ENCODE assay signal across 8 cellular contexts in the genomic region with DNA sequence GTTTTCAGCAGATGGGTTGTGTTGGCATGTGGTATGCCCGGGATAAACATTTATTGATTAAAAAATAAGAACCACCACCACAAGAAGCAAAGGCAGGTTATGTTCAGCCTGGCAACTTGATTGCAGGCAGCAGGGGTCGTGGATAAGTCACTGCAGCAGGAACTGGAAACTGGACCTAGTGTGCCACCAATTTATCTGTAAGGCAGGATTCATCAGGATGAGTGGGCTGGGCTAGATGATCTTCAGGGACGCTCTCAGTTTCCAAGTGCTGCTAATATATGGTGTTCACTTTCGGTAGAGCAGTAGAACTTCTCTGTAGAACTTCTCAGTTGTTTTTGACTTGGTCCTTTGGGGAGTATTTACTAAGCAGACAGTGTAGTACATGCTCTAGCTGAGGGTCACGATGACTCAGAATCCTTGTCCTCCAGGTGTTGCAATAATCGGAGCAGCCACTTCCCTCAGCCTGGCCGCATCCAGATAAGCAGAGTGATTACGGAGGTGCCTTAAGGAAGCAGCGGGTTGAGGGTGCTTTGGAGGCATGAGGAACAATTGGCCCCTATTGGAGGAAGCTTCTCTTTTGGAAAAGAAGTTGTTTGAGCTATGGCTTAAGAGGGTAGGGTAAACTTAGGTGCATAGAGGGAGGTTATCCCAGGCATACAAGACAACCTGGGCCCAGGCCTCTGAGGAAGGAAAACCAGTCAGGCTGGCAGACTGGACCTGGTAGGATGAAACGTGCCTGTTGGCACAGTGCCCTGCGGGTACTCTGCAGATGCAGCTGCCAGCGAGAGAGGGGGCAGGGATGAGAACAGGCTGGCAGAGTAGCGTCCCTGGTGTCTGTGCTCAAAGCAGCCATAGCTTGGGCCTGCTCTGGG.
DNase-seq lines count a peak whose midpoint lies in the region; ATAC-seq and TF ChIP-seq lines count a peak whose summit lies in the region.

No MANE protein-coding gene starts in this region.

- no peak overlapping the region for H3K4me3 Mint-ChIP-seq in CD8-positive, alpha-beta T cell
- H3K4me3 Mint-ChIP-seq in activated naive CD8-positive, alpha-beta T cell treated with anti-CD3 and anti-CD28 coated beads for 36 hours, result no peak overlapping the region

- BruUV-seq in PC-9 (replicated peaks; lab: Mats Ljungman, UMichigan), result TSS peak; percentile 85

- no peaks in the 10 kb centered on the region for H3K27me3 Mint-ChIP-seq in CD8-positive, alpha-beta T cell (ENCODE audit: low read depth)
- no peaks in the 10 kb centered on the region for H3K27me3 Mint-ChIP-seq in activated naive CD8-positive, alpha-beta T cell treated with anti-CD3 and anti-CD28 coated beads for 36 hours

- TF ChIP-seq POLR2A in esophagus squamous epithelium (IDR thresholded peaks at IDR 0.05), result no peak

- no peak for TF ChIP-seq CTCF in AG10803 (conservative IDR thresholded peaks at IDR 0.05; ENCODE audit: low read length)
- TF ChIP-seq CTCF in PC-9 (conservative IDR thresholded peaks at IDR 0.05), result no peak
- TF ChIP-seq CTCF in esophagus squamous epithelium (IDR thresholded peaks at IDR 0.05), result no peak
- no peak for TF ChIP-seq CTCF in psoas muscle (IDR thresholded peaks at IDR 0.05)
- TF ChIP-seq CTCF in CD8-positive, alpha-beta T cell (IDR thresholded peaks at IDR 0.05), result no peak

- H3K36me3 ChIP-seq in PC-9 (ENCODE audit: low read depth), result peaks cover 13% of the 10 kb centered on the region
- peaks cover 0 to 29% (median 0%) of the 10 kb centered on the region in 3 donors for H3K36me3 ChIP-seq in esophagus squamous epithelium
- H3K36me3 ChIP-seq in psoas muscle (ENCODE audit: insufficient read depth in 1 of 2, low read depth in 1 of 2), result peaks cover 2 to 13% of the 10 kb centered on the region in 2 donors
- H3K36me3 ChIP-seq in CD8-positive, alpha-beta T cell (ENCODE audit: insufficient read depth, low read length), result peaks cover 4% of the 10 kb centered on the region

- no peaks in the 10 kb centered on the region for H3K9me3 Mint-ChIP-seq in CD8-positive, alpha-beta T cell
- no peaks in the 10 kb centered on the region for H3K9me3 Mint-ChIP-seq in activated naive CD8-positive, alpha-beta T cell treated with anti-CD3 and anti-CD28 coated beads for 36 hours

- no peak overlapping the region for H3K27ac Mint-ChIP-seq in CD8-positive, alpha-beta T cell
- H3K27ac Mint-ChIP-seq in activated naive CD8-positive, alpha-beta T cell treated with anti-CD3 and anti-CD28 coated beads for 36 hours, result no peak overlapping the region

- 53 to 54% methylated on average over 12 to 13 of the region's 13 CpGs for WGBS in esophagus squamous epithelium, 2 donors
- WGBS in psoas muscle, 3 donors, result 55 to 63% (median 62%) methylated on average over 13 of the region's 13 CpGs

- H3K4me1 ChIP-seq in PC-9 (replicated peaks; ENCODE audit: insufficient read depth), result peaks cover 100% of the 10 kb centered on the region
- H3K4me1 ChIP-seq in esophagus squamous epithelium, result peaks cover 22 to 74% (median 44%) of the 10 kb centered on the region in 3 donors
- H3K4me1 ChIP-seq in psoas muscle, result peaks cover 37% of the 10 kb centered on the region
- H3K4me1 ChIP-seq in CD8-positive, alpha-beta T cell (ENCODE audit: insufficient read depth, low read length), result no peaks in the 10 kb centered on the region

- in situ Hi-C loops in KBM-7 (cut with MboI; ENCODE audit: low pct_unique_long_range_greater_than_20kb, low sequenced_read_pairs), result no loop called here

- H3K4me3 ChIP-seq in AG10803 (ENCODE audit: low read length), result no peak overlapping the region
- peak overlapping the region; percentile 33; the same call in 1 of the 2 replicates for H3K4me3 ChIP-seq in PC-9
- H3K4me3 ChIP-seq in esophagus squamous epithelium, result no peak overlapping the region
- no peak overlapping the region for H3K4me3 ChIP-seq in psoas muscle
- H3K4me3 ChIP-seq in CD8-positive, alpha-beta T cell (ENCODE audit: low read depth, low read length), result no peak overlapping the region

- H3F3A ChIP-seq in PC-9 (ENCODE audit: insufficient read depth, low read depth), result peaks cover 77% of the 10 kb centered on the region

- H3K9me2 ChIP-seq in PC-9 (ENCODE audit: insufficient read depth), result no peaks in the 10 kb centered on the region

- DNase-seq in AG10803 (ENCODE audit: low read depth) (peak; percentile 43), KBM-7 (peak; percentile 50), PC-9 (peak; percentile 88 to 99), esophagus squamous epithelium (lab: John Stamatoyannopoulos, UW) (no peak), psoas muscle (peak; percentile 44 to 70), KG1 (lab: John Stamatoyannopoulos, UW) (no peak)
- DNase-seq in CD8-positive, alpha-beta T cell, result no peak
- DNase-seq in activated naive CD8-positive, alpha-beta T cell treated with anti-CD3 and anti-CD28 coated beads for 36 hours, result no peak

- CTCF ChIA-PET in PC-9 (lab: Charles Lee), result interaction anchor here (1.0 kb wide), 1 partner anchor 83 kb away, joined by 4 read pairs; no protein-coding TSS in a partner anchor
- CTCF ChIA-PET in CD8-positive, alpha-beta T cell (lab: Charles Lee), result no interaction called here

- peaks cover 5% of the 10 kb centered on the region for H3K4me1 Mint-ChIP-seq in CD8-positive, alpha-beta T cell (ENCODE audit: low read depth)
- no peaks in the 10 kb centered on the region for H3K4me1 Mint-ChIP-seq in activated naive CD8-positive, alpha-beta T cell treated with anti-CD3 and anti-CD28 coated beads for 36 hours

- H3K79me2 ChIP-seq in PC-9 (ENCODE audit: low read depth), result peaks cover 18% of the 10 kb centered on the region

- peaks cover 56% of the 10 kb centered on the region for H3K36me3 Mint-ChIP-seq in CD8-positive, alpha-beta T cell
- peaks cover 6% of the 10 kb centered on the region for H3K36me3 Mint-ChIP-seq in activated naive CD8-positive, alpha-beta T cell treated with anti-CD3 and anti-CD28 coated beads for 36 hours

- peak; percentile 80 to 89 (median 84) for ATAC-seq in psoas muscle
- no peak for ATAC-seq in CD8-positive, alpha-beta T cell

- POLR2A ChIA-PET in PC-9 (lab: Charles Lee; ENCODE audit: unreplicated experiment), result interaction anchor here (0.5 to 0.8 kb wide), 6 partner anchors 18 to 888 kb away, joined by 3 to 7 read pairs (median 4); partner anchors contain the start of gene PPM1A
- POLR2A ChIA-PET in CD8-positive, alpha-beta T cell (lab: Charles Lee), result no interaction called here

- H3K9me3 ChIP-seq in PC-9 (ENCODE audit: insufficient read depth, low read depth), result no peaks in the 10 kb centered on the region
- H3K9me3 ChIP-seq in esophagus squamous epithelium, result no peaks in the 10 kb centered on the region
- H3K9me3 ChIP-seq in psoas muscle, result no peaks in the 10 kb centered on the region
- no peaks in the 10 kb centered on the region for H3K9me3 ChIP-seq in CD8-positive, alpha-beta T cell (ENCODE audit: low read length)

- intact Hi-C loops in PC-9 (cut with micrococcal nuclease; ENCODE audit: unreplicated experiment) (loop anchor here (1.0 to 2.0 kb wide), 2 partner anchors 19 to 122 kb away; no protein-coding TSS in a partner anchor), esophagus squamous epithelium (cut with DNase I) (no loop called here), psoas muscle (cut with DNase I) (no loop called here)
- intact Hi-C loops in CD8-positive, alpha-beta T cell (cut with DNase I, micrococcal nuclease), result no loop called here

- H3K27ac ChIP-seq in PC-9 (peak overlapping the region; percentile 86), esophagus squamous epithelium (peak overlapping the region; percentile 53 to 79 (median 78)), psoas muscle (peak overlapping the region; percentile 77)
- H3K27ac ChIP-seq in CD8-positive, alpha-beta T cell (ENCODE audit: low read depth, low read length), result no peak overlapping the region

- H3K27me3 ChIP-seq in PC-9 (ENCODE audit: insufficient read depth, low read depth) (no peaks in the 10 kb centered on the region), esophagus squamous epithelium (no peaks in the 10 kb centered on the region), psoas muscle (ENCODE audit: insufficient read depth in 3 of 3, low read length in 2 of 3) (no peaks in the 10 kb centered on the region)
- no peaks in the 10 kb centered on the region for H3K27me3 ChIP-seq in CD8-positive, alpha-beta T cell (ENCODE audit: insufficient read depth, low read length)

- H3K4me2 ChIP-seq in PC-9, result peak overlapping the region; percentile 73

- no peaks in the 10 kb centered on the region for H4K20me1 ChIP-seq in PC-9 (ENCODE audit: insufficient read depth)

- no peak overlapping the region for H2AFZ ChIP-seq in PC-9

Comparison
In these comparisons a context has a peak if more than half of its experiments do, and no peak if none do; other contexts are left out.
1. DNase-seq: peak in AG10803 (single experiment), KBM-7 (single experiment), PC-9 (2 of 2) and psoas muscle (2 of 2); none in esophagus squamous epithelium (single experiment), CD8-positive, alpha-beta T cell (0 of 7), activated naive CD8-positive, alpha-beta T cell treated with anti-CD3 and anti-CD28 coated beads for 36 hours (single experiment) and KG1 (single experiment).